Comparison of ENCODE assay signal across 14 cellular contexts in the genomic region with DNA sequence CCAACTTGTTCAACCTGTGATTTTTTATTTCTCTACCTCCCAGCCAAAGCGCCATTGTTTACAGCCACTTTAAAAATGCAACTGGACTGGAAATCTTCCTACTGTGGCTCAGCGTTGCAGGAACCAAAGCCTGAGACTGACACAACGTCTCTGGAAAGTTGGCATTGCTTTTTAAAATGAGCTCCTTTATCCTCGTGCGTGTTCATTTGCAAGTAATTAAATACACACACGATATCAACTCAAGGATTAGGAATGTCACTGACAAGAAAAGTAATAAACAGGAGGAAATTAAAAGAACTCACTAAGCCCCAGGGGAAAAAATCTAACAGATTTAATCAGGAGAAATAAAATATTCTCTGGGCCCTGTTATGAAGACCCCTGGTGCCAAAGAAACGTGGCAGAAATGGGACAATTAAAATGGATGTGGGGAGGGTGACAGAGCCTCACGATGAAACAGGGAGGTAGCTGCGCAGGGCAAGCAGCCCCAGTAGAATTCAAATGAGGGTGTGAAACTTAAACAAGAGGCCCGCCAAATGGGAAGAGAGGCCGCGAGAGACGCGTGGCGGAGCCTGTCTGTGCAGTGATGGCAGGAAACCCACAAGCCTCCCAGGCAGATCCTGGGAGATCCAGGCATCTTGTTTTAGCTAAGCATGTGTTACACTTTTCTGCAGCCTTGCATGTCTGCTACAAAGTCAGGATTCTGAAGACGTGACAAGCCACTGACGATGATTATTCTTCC.
DNase-seq lines count a peak whose midpoint lies in the region; ATAC-seq and TF ChIP-seq lines count a peak whose summit lies in the region.
"Had no signal": no experiment of that assay in that cellular context is flagged by ENCODE, and none has a peak within 500 bp of the region (broad histone marks: within the 10 kb centered on the region; RNA-seq: fewer than 3 reads in every experiment).

No MANE protein-coding gene starts in this region.

- H3K4me2 ChIP-seq in PC-3 (ENCODE audit: low read length): no peak overlapping the region
- H3K4me2 ChIP-seq: A549 had no signal

- no peaks in the 10 kb centered on the region for H3K9me3 ChIP-seq in PC-3 (ENCODE audit: low read length)

- ATAC-seq in left ventricle myocardium superior: peak; percentile 58
- no peak for ATAC-seq in PC-3
- ATAC-seq: A549 had no signal

- H2AFZ ChIP-seq in PC-3 (ENCODE audit: low read length): no peak overlapping the region

- POLR2A ChIA-PET in PC-3 (lab: Charles Lee; ENCODE audit: unreplicated experiment): interaction anchor here (0.5 kb wide), 1 partner anchor 129 kb away, joined by 5 read pairs; no protein-coding TSS in a partner anchor

- H3K79me2 ChIP-seq in PC-3 (ENCODE audit: low read length): no peaks in the 10 kb centered on the region

- intact Hi-C loops in left ventricle myocardium superior (cut with micrococcal nuclease) (no loop called here), PC-3 (cut with micrococcal nuclease) (no loop called here)

- CTCF ChIA-PET in PC-3 (lab: Charles Lee): no interaction called here

- H3K4me3 ChIP-seq in PC-3 (ENCODE audit: low read length): no peak overlapping the region
- H3K4me3 ChIP-seq: A549 had no signal

- no peaks in the 10 kb centered on the region for H4K20me1 ChIP-seq in PC-3 (ENCODE audit: low read length)

- no peaks in the 10 kb centered on the region for H3F3A ChIP-seq in PC-3 (ENCODE audit: low read length, unreplicated experiment)

- no peaks in the 10 kb centered on the region for H3K9me2 ChIP-seq in PC-3 (replicated peaks; ENCODE audit: low read length)

- H3K36me3 ChIP-seq in PC-3 (ENCODE audit: low read depth, low read length): no peaks in the 10 kb centered on the region

- no TSS peak for BruUV-seq in PC-3 (replicated peaks; lab: Mats Ljungman, UMichigan)

- TF ChIP-seq CTCF in VCaP (conservative IDR thresholded peaks at IDR 0.05) (no peak), PC-3 (conservative IDR thresholded peaks at IDR 0.05; ENCODE audit: low read depth, low read length) (no peak)

- no peaks in the 10 kb centered on the region for H3K27me3 ChIP-seq in PC-3 (ENCODE audit: low read length)

- DNase-seq in AG08395 (ENCODE audit: low spot score): peak; percentile 65
- peak; percentile 42 for DNase-seq in GM03348 (ENCODE audit: low spot score)
- peak; percentile 66 for DNase-seq in left ventricle myocardium superior
- no peak for DNase-seq in PC-3
- no peak for DNase-seq in COLO829 (ENCODE audit: low spot score)
- no peak for DNase-seq in effector CD8-positive, alpha-beta T cell (lab: John Stamatoyannopoulos, UW)
- DNase-seq in RPMI8226: no peak
- DNase-seq: DMS 273 treated with DMSO at 0.1 percent for 48 hours, NCI-H1436 treated with DMSO at 0.1 percent for 48 hours, NCI-H2227 treated with DMSO at 0.1 percent for 48 hours, NCI-H69, SHP77 treated with DMSO at 0.1 percent for 48 hours had no signal

- H3K9ac ChIP-seq in PC-3 (ENCODE audit: low read length): no peak overlapping the region

- H3K27ac ChIP-seq in VCaP (peak overlapping the region; percentile 21), PC-3 (ENCODE audit: low read length) (no peak overlapping the region)
- H3K27ac ChIP-seq: A549 had no signal

- H3K4me1 ChIP-seq in PC-3 (ENCODE audit: insufficient read depth, low read length): no peaks in the 10 kb centered on the region
- H3K4me1 ChIP-seq: A549 had no signal

Comparison
In these comparisons a context has a peak if more than half of its experiments do, and no peak if none do; other contexts are left out.
1. DNase-seq: peak in AG08395 (single experiment), GM03348 (single experiment) and left ventricle myocardium superior (single experiment); none in PC-3 (single experiment), COLO829 (single experiment), effector CD8-positive, alpha-beta T cell (single experiment) and RPMI8226 (single experiment).